ENCODE assay signal across 9 cellular contexts in the genomic region with DNA sequence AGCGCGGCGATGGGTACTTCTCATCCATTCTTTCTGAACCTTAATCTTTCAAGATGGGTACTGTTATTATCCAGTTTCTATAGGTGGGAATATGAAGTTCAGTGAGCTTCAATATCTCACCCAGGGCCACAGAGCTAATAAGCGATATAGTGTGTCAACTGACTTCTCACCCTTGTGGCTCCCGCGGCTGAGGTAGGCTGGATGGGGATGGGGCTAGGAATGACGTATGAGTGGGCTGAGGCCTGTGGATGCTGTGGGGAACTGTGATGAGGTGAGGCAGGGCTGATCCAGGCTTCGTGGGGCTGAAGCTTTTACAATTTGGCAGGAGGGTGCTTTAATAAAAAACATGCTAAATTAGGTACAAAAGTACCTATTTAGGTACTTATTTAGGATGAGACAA.
"Had no signal": no experiment of that assay in that cellular context is flagged by ENCODE, and none has a peak within 500 bp of the region (broad histone marks: within the 10 kb centered on the region; RNA-seq: fewer than 3 reads in every experiment).

No MANE protein-coding gene starts in this region.

- H3K36me3 ChIP-seq: HAP-1 had no signal

- H3K9me3 ChIP-seq: HAP-1 had no signal

- ATAC-seq: GM23338, HCT116 had no signal

- H3K9me3 Mint-ChIP-seq: GM23338, H9, HFFc6 had no signal

- H3K27ac ChIP-seq: GM23248 had no signal

- H3K4me3 ChIP-seq: GM23248, GM23338, HAP-1 had no signal

- H3K4me2 ChIP-seq: GM23338 had no signal

- H3K27ac Mint-ChIP-seq: GM23338, HFFc6 had no signal

- H3K9ac ChIP-seq: GM23248 had no signal

- H2AFZ ChIP-seq: GM23248, GM23338 had no signal

- H3K4me3 Mint-ChIP-seq: GM23338, H9, HFFc6 had no signal

- DNase-seq: GM23248, GOT3, H7, H9, HCEC 1CT, HFFc6 had no signal
